8 cellular contexts compared by ENCODE assay signal in genomic region chr2:73690372-73691088, GRCh38. TPM values are rescaled to one million over a fixed set of nuclear protein-coding genes. Genes with fewer than 3 reads are reported as not detected.
DNase-seq lines count a peak whose midpoint lies in the region; ATAC-seq, FAIRE-seq and TF ChIP-seq lines count a peak whose summit lies in the region.
"Not testable (repeated sequence)": the region's sequence is repeated elsewhere in the genome, so short reads cannot be mapped to it uniquely, and the experiment has no call there.

No MANE protein-coding gene starts in this region.

- peak; percentile 37 for FAIRE-seq in A204.1 (lab: Jason Lieb, UNC)
- FAIRE-seq in GM12892 (lab: Jason Lieb, UNC), result peak; percentile 92
- peak; percentile 96 for FAIRE-seq in GM12878 (lab: Jason Lieb, UNC)

- TF ChIP-seq CTCF in GM12878 (IDR thresholded peaks at IDR 0.05 in 2 of 3, conservative IDR thresholded peaks at IDR 0.05 in 1 of 3; ENCODE audit: control insufficient read depth in 2 of 3, extremely low read depth in 1 of 3, insufficient read depth in 1 of 3, low read depth in 3 of 3, low read length in 3 of 3), result peak; percentile 38 to 56 (median 48)
- TF ChIP-seq CTCF in right atrium auricular region (IDR thresholded peaks at IDR 0.05), result peak; percentile 43 to 65
- TF ChIP-seq CTCF in osteocyte (IDR thresholded peaks at IDR 0.05), result peak; percentile 62

- peak; percentile 29 for TF ChIP-seq RAD21 in GM12878 (IDR thresholded peaks at IDR 0.05; ENCODE audit: insufficient read depth, low read depth, low read length)

- not testable (repeated sequence) for H3K9me3 ChIP-seq in GM12878 (replicated peaks; ENCODE audit: control insufficient read depth, insufficient read depth, low read length); right atrium auricular region

- H3K27ac ChIP-seq in GM12878 (ENCODE audit: control insufficient read depth, insufficient read depth); right atrium auricular region: not testable (repeated sequence)

- H3K4me2 ChIP-seq in GM12878 (ENCODE audit: control insufficient read depth, insufficient read depth), result not testable (repeated sequence)

- not testable (repeated sequence) for H3K27ac Mint-ChIP-seq in T-helper 2 cell treated with Interferon-gamma antibody and Interleukin-4, amounts not matched to agents 5 μg/mL and 100 μg/mL, for 36 hours; osteocyte (ENCODE audit: unreplicated experiment)

- not testable (repeated sequence) for H3K27me3 ChIP-seq in GM12878 (replicated peaks in 1 of 2; ENCODE audit: control insufficient read depth in 2 of 2, insufficient read depth in 2 of 2, low read length in 1 of 2); right atrium auricular region

- RAD21 ChIA-PET in GM12878 (lab: Charles Lee; ENCODE audit: unreplicated experiment), result not testable (repeated sequence)

- H3K27me3 Mint-ChIP-seq in T-helper 2 cell treated with Interferon-gamma antibody and Interleukin-4, amounts not matched to agents 5 μg/mL and 100 μg/mL, for 36 hours (ENCODE audit: low read depth), result not testable (repeated sequence)
- H3K27me3 Mint-ChIP-seq in osteocyte (ENCODE audit: unreplicated experiment), result peaks cover 29% of the 10 kb centered on the region

- H3K4me3 ChIP-seq in GM12878, right atrium auricular region: not testable (repeated sequence)

- H3K36me3 ChIP-seq in GM12878 (ENCODE audit: control insufficient read depth in 2 of 2, insufficient read depth in 2 of 2, low read length in 1 of 2); right atrium auricular region: not testable (repeated sequence)

- ATAC-seq in HG02885 (IDR thresholded peaks at IDR 0.05; ENCODE audit: poor library complexity, unreplicated experiment) (peak; percentile 81), GM12878 (peak; percentile 98)

- TF ChIP-seq EP300 in GM12878 (IDR thresholded peaks at IDR 0.05; ENCODE audit: borderline replicate concordance in 1 of 2, control insufficient read depth in 1 of 2, low read depth in 2 of 2, low read length in 2 of 2), result not testable (repeated sequence)

- in situ Hi-C loops in GM12878 (cut with MboI), result not testable (repeated sequence)

- H3K36me3 Mint-ChIP-seq in T-helper 2 cell treated with Interferon-gamma antibody and Interleukin-4, amounts not matched to agents 5 μg/mL and 100 μg/mL, for 36 hours (ENCODE audit: low read depth); osteocyte (ENCODE audit: unreplicated experiment): not testable (repeated sequence)

- H3K4me1 ChIP-seq in GM12878 (ENCODE audit: control insufficient read depth, insufficient read depth, low read length); right atrium auricular region: not testable (repeated sequence)

- H3K4me1 Mint-ChIP-seq in T-helper 2 cell treated with Interferon-gamma antibody and Interleukin-4, amounts not matched to agents 5 μg/mL and 100 μg/mL, for 36 hours (ENCODE audit: low read depth); osteocyte (ENCODE audit: unreplicated experiment): not testable (repeated sequence)

- SMC1A ChIA-PET in GM12878 (lab: Charles Lee; ENCODE audit: uncharacterized antibody, unreplicated experiment), result interaction anchor here (0.6 to 1.7 kb wide), 2 partner anchors 10 to 333 kb away, joined by 3 to 6 read pairs; no protein-coding TSS in a partner anchor

- not testable (repeated sequence) for BruUV-seq in GM12878 (replicated peaks; lab: Mats Ljungman, UMichigan)

- CTCF ChIA-PET in GM12878 (lab: Yijun Ruan, JAX), result interaction anchor here (0.8 to 2.2 kb wide), 11 partner anchors 10 to 387 kb away, joined by 3 to 17 read pairs (median 3); partner anchors contain the start of gene TPRKB

- H2AFZ ChIP-seq in GM12878 (ENCODE audit: control insufficient read depth, low read depth, low read length), result not testable (repeated sequence)

- not testable (repeated sequence) for H3K79me2 ChIP-seq in GM12878 (ENCODE audit: control insufficient read depth, insufficient read depth, low read length)

- not testable (repeated sequence) for H3K9me3 Mint-ChIP-seq in T-helper 2 cell treated with Interferon-gamma antibody and Interleukin-4, amounts not matched to agents 5 μg/mL and 100 μg/mL, for 36 hours; osteocyte (ENCODE audit: unreplicated experiment)

- not testable (repeated sequence) for TF ChIP-seq POLR2A in GM12892 (IDR thresholded peaks at IDR 0.05; ENCODE audit: low read depth, low read length); GM12878 (IDR thresholded peaks at IDR 0.05; ENCODE audit: low read depth, low read length)

- not testable (repeated sequence) for H3K4me3 Mint-ChIP-seq in T-helper 2 cell treated with Interferon-gamma antibody and Interleukin-4, amounts not matched to agents 5 μg/mL and 100 μg/mL, for 36 hours; osteocyte (ENCODE audit: unreplicated experiment)

- WGBS in GM12878 (ENCODE audit: insufficient coverage, insufficient replicate concordance, low lambda C conversion rate, missing lambda C conversion rate), result 2% methylated on average over 4 of the region's 4 CpGs

- not testable (repeated sequence) for H3K9ac ChIP-seq in GM12878 (ENCODE audit: control insufficient read depth, insufficient read depth, low read length)

- intact Hi-C loops in GM12878 (cut with micrococcal nuclease; ENCODE audit: unreplicated experiment), result not testable (repeated sequence)

- H4K20me1 ChIP-seq in GM12878 (ENCODE audit: control insufficient read depth, insufficient read depth), result not testable (repeated sequence)

- POLR2A ChIA-PET in GM12878 (lab: Charles Lee), result not testable (repeated sequence)

- not testable (repeated sequence) for DNase-seq in GM12892 (ENCODE audit: insufficient read length); GM12878 (ENCODE audit: low read depth, low spot score); right atrium auricular region (ENCODE audit: low spot score); osteocyte (ENCODE audit: extremely low spot score, unreplicated experiment)
- DNase-seq in NCI-H1694 treated with DMSO at 0.1 percent for 48 hours (lab: John Stamatoyannopoulos, UW), result peak; percentile 6
- DNase-seq in T-helper 2 cell treated with Interferon-gamma antibody and Interleukin-4, amounts not matched to agents 5 μg/mL and 100 μg/mL, for 36 hours (ENCODE audit: low spot score), result peak; percentile 9

TF ChIP-seq in GM12878, 131 proteins besides CTCF, POLR2A, EP300 and RAD21:
- peak; percentile 32; the same call in 1 of the 2 replicates for TF ChIP-seq SMC3 (IDR thresholded peaks at IDR 0.05; ENCODE audit: borderline replicate concordance, low read length)

RNA-seq across cellular contexts. Expression of gene TPRKB, which starts 46.6 kb away (rescaled TPM):
- polyA plus RNA-seq in GM12892 (2012; ENCODE audit: missing spikeins), result 59.0 TPM
- total RNA-seq in GM12878 (2013; cell fraction: nucleolus; rRNA removed), result 17.4 and 18.7 TPM in 2 replicates
- total RNA-seq in GM12878 (2014; rRNA removed) (32.5 and 36.8 TPM in 2 replicates), GM12878 (2014; rRNA removed; fragmentation: Illumina TruSeq; extraction: Trizol) (69.9 and 74.2 TPM in 2 replicates), GM12878 (2021) (23.6 and 28.1 TPM in 2 replicates), right atrium auricular region (10 to 100 TPM; 21.6 to 28.3 TPM), osteocyte (16.2 and 16.7 TPM in 2 replicates)
- polyA plus RNA-seq in GM12878 (2011; ENCODE audit: low read depth), result 45.0 TPM
- polyA plus RNA-seq in GM12878 (2011; rRNA removed) (42.9 and 73.0 TPM in 2 replicates), GM12878 (2014; fragmentation: Illumina TruSeq; extraction: Trizol) (59.9 and 69.6 TPM in 2 replicates), GM12878 (2014; fragmentation: Nextera tagmentation; extraction: Ambion mirVana) (100 to 1,000 TPM; 116 to 124 TPM), GM12878 (2014; rRNA removed) (42.2 and 60.2 TPM in 2 replicates), GM12878 (2016; fragmentation: Nextera tagmentation; extraction: Ambion mirVana) (100 to 1,000 TPM; 122 to 129 TPM)
- polyA plus RNA-seq in GM12878 (2011; cell fraction: cytosol; rRNA removed), result 21.6 and 21.8 TPM in 2 replicates
- 10.7 and 13.7 TPM in 2 replicates for polyA plus RNA-seq in GM12878 (2011; cell fraction: nucleus; rRNA removed)
- polyA plus RNA-seq in GM12878 (2012), result 42.6 and 62.5 TPM in 2 replicates
- polyA minus RNA-seq in GM12878 (2011; rRNA and poly(A)+ RNA removed), result 6.1 and 9.4 TPM in 2 replicates
- 5.6 and 7.8 TPM in 2 replicates for polyA minus RNA-seq in GM12878 (2011; cell fraction: cytosol; rRNA and poly(A)+ RNA removed)
- 2.9 and 5.3 TPM in 2 replicates for polyA minus RNA-seq in GM12878 (2011; cell fraction: nucleus; rRNA and poly(A)+ RNA removed)

RNA-seq across cellular contexts. Expression of gene NAT8, which starts 48.3 kb away (rescaled TPM):
- not detected for polyA plus RNA-seq in GM12892 (2012; ENCODE audit: missing spikeins)
- total RNA-seq in GM12878 (2013; cell fraction: nucleolus; rRNA removed), result not detected in 2 replicates
- not detected in 2 replicates for total RNA-seq in GM12878 (2014; rRNA removed)
- not detected in 2 replicates for total RNA-seq in GM12878 (2014; rRNA removed; fragmentation: Illumina TruSeq; extraction: Trizol)
- not detected in 2 replicates for total RNA-seq in GM12878 (2021)
- not detected for polyA plus RNA-seq in GM12878 (2011; ENCODE audit: low read depth)
- not detected in 2 replicates for polyA plus RNA-seq in GM12878 (2011; rRNA removed)
- not detected in 2 replicates for polyA plus RNA-seq in GM12878 (2011; cell fraction: cytosol; rRNA removed)
- not detected in 2 replicates for polyA plus RNA-seq in GM12878 (2011; cell fraction: nucleus; rRNA removed)
- polyA plus RNA-seq in GM12878 (2012), result not detected in 2 replicates
- polyA plus RNA-seq in GM12878 (2014; fragmentation: Illumina TruSeq; extraction: Trizol), result not detected in 2 replicates
- not detected for polyA plus RNA-seq in GM12878 (2014; fragmentation: Nextera tagmentation; extraction: Ambion mirVana)
- not detected in 2 replicates for polyA plus RNA-seq in GM12878 (2014; rRNA removed)
- not detected for polyA plus RNA-seq in GM12878 (2016; fragmentation: Nextera tagmentation; extraction: Ambion mirVana)
- not detected in 2 replicates for polyA minus RNA-seq in GM12878 (2011; rRNA and poly(A)+ RNA removed)
- not detected in 2 replicates for polyA minus RNA-seq in GM12878 (2011; cell fraction: cytosol; rRNA and poly(A)+ RNA removed)
- not detected in 2 replicates for polyA minus RNA-seq in GM12878 (2011; cell fraction: nucleus; rRNA and poly(A)+ RNA removed)
- not detected for total RNA-seq in right atrium auricular region
- not detected in 2 replicates for total RNA-seq in osteocyte
